Comparison of ENCODE assay signal across 17 cellular contexts in the genomic region with DNA sequence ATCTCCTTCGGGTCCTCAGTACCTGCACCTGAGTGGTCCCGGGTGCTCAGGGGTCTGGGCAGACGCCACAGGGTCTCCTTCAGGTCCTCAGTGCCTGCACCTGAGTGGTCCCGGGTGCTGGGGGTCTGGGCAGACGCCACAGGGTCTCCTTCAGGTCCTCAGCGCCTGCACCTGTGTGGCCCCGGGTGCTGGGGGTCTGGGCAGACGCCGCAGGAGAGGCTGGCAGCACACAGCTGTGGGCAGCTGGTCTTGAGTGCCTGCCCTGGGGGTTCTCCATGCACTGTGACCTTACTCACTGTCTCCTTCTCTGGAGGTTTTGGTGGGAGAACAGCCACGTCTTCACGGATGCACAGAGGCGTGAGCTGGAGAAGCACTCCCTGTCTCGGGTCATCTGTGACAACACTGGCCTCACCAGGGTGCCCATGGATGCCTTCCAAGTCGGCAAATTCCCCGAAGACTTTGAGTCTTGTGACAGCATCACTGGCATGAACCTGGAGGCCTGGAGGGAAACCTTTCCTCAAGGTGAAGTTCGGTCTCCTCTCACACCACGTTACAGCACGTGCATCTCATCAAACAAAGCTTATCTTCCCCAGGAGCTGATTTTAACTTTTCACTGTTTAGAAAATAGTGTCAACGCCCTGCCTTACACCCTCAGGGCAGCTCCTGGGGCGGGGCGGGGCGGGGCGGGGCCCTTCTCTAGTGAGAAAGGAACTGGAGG.
"Had no signal": no experiment of that assay in that cellular context is flagged by ENCODE, and none has a peak within 500 bp of the region (broad histone marks: within the 10 kb centered on the region; RNA-seq: fewer than 3 reads in every experiment).

No MANE protein-coding gene starts in this region.

- H3K4me3 ChIP-seq: esophagus squamous epithelium, psoas muscle, right lobe of liver, thyroid gland, uterus had no signal

- ATAC-seq: activated naive CD4-positive, alpha-beta T cell treated with anti-CD3 and anti-CD28 coated beads, Interleukin-2, amount 50 U/mL, for 72 hours; activated T-cell treated with anti-CD3 and anti-CD28 coated beads, Interleukin-2, amount 50 U/mL, for 4 hours; psoas muscle; right lobe of liver; stimulated activated memory B cell treated with anti-CD40 and anti-IgM and Interleukin-4, amounts not matched to agents 10 μg/mL and 1 μg/mL and 100 μg/mL, for 72 hours had no signal

- H3K27ac ChIP-seq: esophagus squamous epithelium, psoas muscle, right lobe of liver, thyroid gland, uterus had no signal

- DNase-seq: activated gamma-delta T cell; activated T-cell treated with anti-CD3 and anti-CD28 coated beads, Interleukin-2, amount 50 U/mL, for 4 hours; central memory CD4-positive, alpha-beta T cell; cortex of kidney; effector CD4-positive, alpha-beta T cell; esophagus squamous epithelium; hypothalamus; mesendoderm; occipital lobe; psoas muscle; right lobe of liver; stimulated activated CD4-positive, alpha-beta T cell treated with anti-CD3 and anti-CD28 coated beads, Interleukin-12 subunit alpha, Interleukin-12 subunit beta, amount 100 ng/mL, for 4 hours; stimulated activated CD4-positive, alpha-beta T cell treated with anti-CD3 and anti-CD28 coated beads, Interleukin-2, amount 100 ng/mL, for 24 hours; uterus had no signal

- H3K4me1 ChIP-seq: esophagus squamous epithelium, psoas muscle, right lobe of liver, thyroid gland, uterus had no signal

- H3K27me3 ChIP-seq: right lobe of liver, thyroid gland, uterus had no signal

- H3K9me3 ChIP-seq: esophagus squamous epithelium, psoas muscle, right lobe of liver, thyroid gland, uterus had no signal

- H3K36me3 ChIP-seq: esophagus squamous epithelium, right lobe of liver, uterus had no signal
